Comparison of ENCODE assay signal across 9 cellular contexts in the genomic region with DNA sequence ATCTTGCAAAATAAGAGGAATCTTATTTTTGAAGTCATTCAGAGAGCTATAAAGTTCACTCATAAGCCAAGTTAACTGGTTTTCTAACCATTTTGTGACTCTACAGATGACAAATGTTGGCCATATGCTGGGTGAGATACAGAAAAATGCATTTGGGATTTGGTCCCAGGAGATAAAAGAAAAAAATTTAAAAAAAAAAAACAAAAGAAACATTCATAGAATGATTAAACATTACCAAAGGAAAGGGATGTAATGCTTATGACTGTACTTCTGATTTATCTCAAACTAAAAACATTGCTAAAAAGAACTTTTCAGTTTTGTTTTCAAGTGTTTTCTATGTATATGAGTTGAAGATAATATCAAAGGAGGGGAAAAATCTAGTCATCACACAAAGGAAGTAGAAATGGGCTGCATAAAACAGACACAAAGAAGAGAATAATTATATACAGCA. TPM values are rescaled to one million over a fixed set of nuclear protein-coding genes. Genes with fewer than 3 reads are reported as not detected.
A peak's percentile ranks its signal among the peaks of the same experiment; 100 is the strongest.
DNase-seq lines count a peak whose midpoint lies in the region; ATAC-seq, FAIRE-seq and TF ChIP-seq lines count a peak whose summit lies in the region.
"Had no signal": no experiment of that assay in that cellular context is flagged by ENCODE, and none has a peak within 500 bp of the region (broad histone marks: within the 10 kb centered on the region; RNA-seq: fewer than 3 reads in every experiment).

No MANE protein-coding gene starts in this region.

- peak overlapping the region in 7 of 8 donors; percentile 8 to 79 (median 59) for H3K4me3 Mint-ChIP-seq in CD4-positive, alpha-beta memory T cell
- H3K4me3 Mint-ChIP-seq in H9, result no peak overlapping the region

- no peak overlapping the region for H2AK5ac ChIP-seq in H9 (ENCODE audit: insufficient read length, low read length)

- no peak overlapping the region for H2BK120ac ChIP-seq in H9 (ENCODE audit: low read depth, low read length, poor library complexity, severe bottlenecking)

- no peaks in the 10 kb centered on the region for H3K79me1 ChIP-seq in H9 (ENCODE audit: insufficient read depth, low read depth, low read length, poor library complexity, severe bottlenecking)

- peak; percentile 32 for ATAC-seq in GM19043 (IDR thresholded peaks at IDR 0.05; ENCODE audit: low read depth, unreplicated experiment)
- ATAC-seq in HG03432 (IDR thresholded peaks at IDR 0.05; ENCODE audit: unreplicated experiment), result peak; percentile 62
- peak; percentile 68 for ATAC-seq in GM12878

- no peaks in the 10 kb centered on the region for H4K20me1 ChIP-seq in GM12878 (ENCODE audit: control insufficient read depth, insufficient read depth)
- H4K20me1 ChIP-seq in H9 (ENCODE audit: control insufficient read depth, insufficient read depth, insufficient read length), result no peaks in the 10 kb centered on the region
- H4K20me1 ChIP-seq in hepatocyte (ENCODE audit: insufficient read depth, poor library complexity, severe bottlenecking), result no peaks in the 10 kb centered on the region

- TF ChIP-seq EP300 in GM12878 (IDR thresholded peaks at IDR 0.05; ENCODE audit: borderline replicate concordance in 1 of 2, control insufficient read depth in 1 of 2, low read depth in 2 of 2, low read length in 2 of 2), result no peak

- no peak for TF ChIP-seq POLR2A in GM12878 (IDR thresholded peaks at IDR 0.05; ENCODE audit: low read depth, low read length)
- TF ChIP-seq POLR2A in breast epithelium (IDR thresholded peaks at IDR 0.05), result no peak

- no peak overlapping the region for H3K18ac ChIP-seq in H9 (ENCODE audit: insufficient read length, low read depth, low read length)

- H3K4me2 ChIP-seq in GM12878 (ENCODE audit: control insufficient read depth, insufficient read depth) (peak overlapping the region; percentile 80), H9 (ENCODE audit: insufficient read depth, insufficient read length, low read length) (no peak overlapping the region), hepatocyte (no peak overlapping the region)

- no peak overlapping the region for H3K27ac ChIP-seq in CD4-positive, alpha-beta memory T cell (ENCODE audit: low read depth, low read length)
- H3K27ac ChIP-seq in GM12878 (ENCODE audit: control insufficient read depth, insufficient read depth), result peak overlapping the region; percentile 80
- no peak overlapping the region for H3K27ac ChIP-seq in H9 (ENCODE audit: insufficient read length, low read depth, low read length)
- H3K27ac ChIP-seq in breast epithelium, result no peak overlapping the region
- H3K27ac ChIP-seq in hepatocyte, result no peak overlapping the region

- no peaks in the 10 kb centered on the region for H3K9me2 ChIP-seq in hepatocyte (replicated peaks; ENCODE audit: insufficient read depth)

- POLR2A ChIA-PET in CD4-positive, alpha-beta memory T cell (lab: Charles Lee; ENCODE audit: partially characterized antibody), result interaction anchor here (0.6 to 1.1 kb wide), 5 partner anchors 8 to 78 kb away, joined by 3 to 8 read pairs (median 3); no protein-coding TSS in a partner anchor
- POLR2A ChIA-PET in GM12878 (lab: Charles Lee), result interaction anchor here (0.6 to 4.3 kb wide), 14 partner anchors 11 to 227 kb away, joined by 3 to 17 read pairs (median 4); no protein-coding TSS in a partner anchor

- CTCF ChIA-PET in CD4-positive, alpha-beta memory T cell (lab: Charles Lee; ENCODE audit: partially characterized antibody), result interaction anchor here (0.7 to 1.2 kb wide), 4 partner anchors 22 to 732 kb away, joined by 3 to 5 read pairs (median 3); no protein-coding TSS in a partner anchor
- CTCF ChIA-PET in GM12878 (lab: Yijun Ruan, JAX), result interaction anchor here (0.6 to 3.9 kb wide), 11 partner anchors 23 to 678 kb away, joined by 3 to 19 read pairs (median 3); no protein-coding TSS in a partner anchor

- H2AFZ ChIP-seq in GM12878 (ENCODE audit: control insufficient read depth, low read depth, low read length) (no peak overlapping the region), H9 (ENCODE audit: low read length) (no peak overlapping the region), hepatocyte (no peak overlapping the region)

- RAD21 ChIA-PET in GM12878 (lab: Charles Lee; ENCODE audit: unreplicated experiment), result interaction anchor here (0.7 to 9.2 kb wide), 16 partner anchors 10 to 356 kb away, joined by 3 to 101 read pairs (median 6); no protein-coding TSS in a partner anchor

- H3K4me3 ChIP-seq in CD4-positive, alpha-beta memory T cell (ENCODE audit: low read length in 2 of 2), result no peak overlapping the region
- peak overlapping the region; percentile 26; the same call in 1 of the 2 replicates for H3K4me3 ChIP-seq in GM12878
- H3K4me3 ChIP-seq in breast epithelium, result no peak overlapping the region
- no peak overlapping the region for H3K4me3 ChIP-seq in hepatocyte

- H3K4ac ChIP-seq in H9 (ENCODE audit: low read depth, low read length), result no peak overlapping the region

- H4K91ac ChIP-seq in H9 (ENCODE audit: insufficient read length, low read depth, low read length), result no peak overlapping the region

- no peaks in the 10 kb centered on the region for H3K27me3 ChIP-seq in CD4-positive, alpha-beta memory T cell (ENCODE audit: insufficient read depth, low read length)
- H3K27me3 ChIP-seq in GM12878 (replicated peaks in 1 of 2; ENCODE audit: control insufficient read depth in 2 of 2, insufficient read depth in 2 of 2, low read length in 1 of 2), result no peaks in the 10 kb centered on the region
- H3K27me3 ChIP-seq in H9 (ENCODE audit: insufficient read depth, low read length), result no peaks in the 10 kb centered on the region
- no peaks in the 10 kb centered on the region for H3K27me3 ChIP-seq in breast epithelium
- no peaks in the 10 kb centered on the region for H3K27me3 ChIP-seq in hepatocyte

- no peaks in the 10 kb centered on the region for H3K9me3 ChIP-seq in CD4-positive, alpha-beta memory T cell (ENCODE audit: control insufficient read depth in 1 of 2, low read length in 2 of 2)
- H3K9me3 ChIP-seq in GM12878 (replicated peaks; ENCODE audit: control insufficient read depth, insufficient read depth, low read length) (peaks cover 2% of the 10 kb centered on the region), H9 (ENCODE audit: control insufficient read depth, low read depth, low read length) (no peaks in the 10 kb centered on the region), breast epithelium (no peaks in the 10 kb centered on the region), hepatocyte (ENCODE audit: low read depth) (no peaks in the 10 kb centered on the region)

- H3K4me1 ChIP-seq in CD4-positive, alpha-beta memory T cell (ENCODE audit: insufficient read depth, low read length), result peaks cover 44% of the 10 kb centered on the region
- H3K4me1 ChIP-seq in GM12878 (ENCODE audit: control insufficient read depth, insufficient read depth, low read length), result peaks cover 46% of the 10 kb centered on the region
- no peaks in the 10 kb centered on the region for H3K4me1 ChIP-seq in H9 (ENCODE audit: insufficient read depth, low read length)
- H3K4me1 ChIP-seq in breast epithelium, result no peaks in the 10 kb centered on the region
- peaks cover 36% of the 10 kb centered on the region for H3K4me1 ChIP-seq in hepatocyte (ENCODE audit: insufficient read depth)

- H3K14ac ChIP-seq in H9 (ENCODE audit: insufficient read depth, low read length), result no peak overlapping the region

- no peak overlapping the region for H2BK15ac ChIP-seq in H9 (ENCODE audit: low read depth, low read length)

- no peak for TF ChIP-seq CTCF in GM12878 (IDR thresholded peaks at IDR 0.05 in 2 of 3, conservative IDR thresholded peaks at IDR 0.05 in 1 of 3; ENCODE audit: control insufficient read depth in 2 of 3, extremely low read depth in 1 of 3, insufficient read depth in 1 of 3, low read depth in 3 of 3, low read length in 3 of 3)
- no peak for TF ChIP-seq CTCF in H9 (conservative IDR thresholded peaks at IDR 0.05)
- no peak for TF ChIP-seq CTCF in breast epithelium (IDR thresholded peaks at IDR 0.05)
- TF ChIP-seq CTCF in hepatocyte (IDR thresholded peaks at IDR 0.05; ENCODE audit: poor library complexity), result no peak

- H3K36me3 ChIP-seq in CD4-positive, alpha-beta memory T cell (ENCODE audit: insufficient read depth, low read length), result peaks cover 24% of the 10 kb centered on the region
- peaks cover 12 to 35% of the 10 kb centered on the region in 2 experiments for H3K36me3 ChIP-seq in GM12878 (ENCODE audit: control insufficient read depth in 2 of 2, insufficient read depth in 2 of 2, low read length in 1 of 2)
- peaks cover under 1% of the 10 kb centered on the region for H3K36me3 ChIP-seq in breast epithelium
- H3K36me3 ChIP-seq in hepatocyte (replicated peaks; ENCODE audit: insufficient read depth, low read depth), result peaks cover under 1% of the 10 kb centered on the region

- no peak overlapping the region for H3K23ac ChIP-seq in H9 (ENCODE audit: insufficient read length, low read depth, low read length)

- H3K79me2 ChIP-seq in GM12878 (ENCODE audit: control insufficient read depth, insufficient read depth, low read length), result peaks cover 20% of the 10 kb centered on the region
- H3K79me2 ChIP-seq in H9 (ENCODE audit: insufficient read depth, low read length), result no peaks in the 10 kb centered on the region
- H3K79me2 ChIP-seq in hepatocyte, result peaks cover 28% of the 10 kb centered on the region

- no peak for TF ChIP-seq RAD21 in GM12878 (IDR thresholded peaks at IDR 0.05; ENCODE audit: insufficient read depth, low read depth, low read length)

- peak in 3 of 5 donors; percentile 19 to 25 (median 21) for DNase-seq in CD4-positive, alpha-beta memory T cell
- DNase-seq in GM12878 (ENCODE audit: low read depth, low spot score), result no peak
- no peak for DNase-seq in H9
- DNase-seq in OCI-M2 (lab: John Stamatoyannopoulos, UW; ENCODE audit: unreplicated experiment), result no peak
- no peak for DNase-seq in breast epithelium (ENCODE audit: low spot score in 2 of 2)
- DNase-seq in hepatocyte (ENCODE audit: low spot score), result no peak
- DNase-seq: kidney had no signal

- H3T11ph ChIP-seq in H9 (ENCODE audit: low read length), result no peak overlapping the region

- no TSS peak for BruUV-seq in GM12878 (replicated peaks; lab: Mats Ljungman, UMichigan)

- H4K5ac ChIP-seq in H9 (ENCODE audit: insufficient read length, low read depth, low read length), result no peak overlapping the region

- H3K9ac ChIP-seq in GM12878 (ENCODE audit: control insufficient read depth, insufficient read depth, low read length), result peak overlapping the region; percentile 37
- H3K9ac ChIP-seq in H9 (ENCODE audit: extremely low read depth, insufficient read length, low read length), result no peak overlapping the region

- no peak overlapping the region for H4K8ac ChIP-seq in H9 (replicated peaks; ENCODE audit: insufficient read length, low read depth, low read length)

- no peak overlapping the region for H3K56ac ChIP-seq in H9 (ENCODE audit: insufficient read length, low read depth, low read length)

- H2BK20ac ChIP-seq in H9 (ENCODE audit: low read depth, low read length, poor library complexity, severe bottlenecking), result no peak overlapping the region

- H3K27ac Mint-ChIP-seq in CD4-positive, alpha-beta memory T cell, result peak overlapping the region; percentile 24 to 86 (median 55)
- H3K27ac Mint-ChIP-seq in H9, result peak overlapping the region in 1 of 3 experiments; percentile 37; a peak in 1 of 7 replicates

- SMC1A ChIA-PET in GM12878 (lab: Charles Lee; ENCODE audit: uncharacterized antibody, unreplicated experiment), result interaction anchor here (0.6 to 19.8 kb wide), 15 partner anchors 10 to 227 kb away, joined by 3 to 495 read pairs (median 5); no protein-coding TSS in a partner anchor

- no peaks in the 10 kb centered on the region for H3K23me2 ChIP-seq in H9 (ENCODE audit: insufficient read length, low read depth, low read length, poor library complexity, severe bottlenecking)

- no peak overlapping the region for H2BK5ac ChIP-seq in H9 (ENCODE audit: insufficient read length, low read length)

- peaks cover 22 to 52% (median 30%) of the 10 kb centered on the region in 4 donors for H3K4me1 Mint-ChIP-seq in CD4-positive, alpha-beta memory T cell
- no peaks in the 10 kb centered on the region for H3K4me1 Mint-ChIP-seq in H9

- H3K36me3 Mint-ChIP-seq in CD4-positive, alpha-beta memory T cell, result peaks cover 30 to 62% of the 10 kb centered on the region in 2 donors
- peaks cover 31 to 70% (median 53%) of the 10 kb centered on the region in 3 experiments; a peak in 6 of 7 replicates for H3K36me3 Mint-ChIP-seq in H9 (ENCODE audit: insufficient read depth in 1 of 3, low read depth in 3 of 3)

- no peak overlapping the region for H2BK12ac ChIP-seq in H9 (ENCODE audit: insufficient read length, low read depth, low read length)

- in situ Hi-C loops in GM12878 (cut with MboI), result no loop called here

- peaks cover 0 to 3% (median 0%) of the 10 kb centered on the region in 8 donors for H3K9me3 Mint-ChIP-seq in CD4-positive, alpha-beta memory T cell
- H3K9me3 Mint-ChIP-seq in H9, result no peaks in the 10 kb centered on the region

- H3K27me3 Mint-ChIP-seq in CD4-positive, alpha-beta memory T cell, result no peaks in the 10 kb centered on the region
- no peaks in the 10 kb centered on the region for H3K27me3 Mint-ChIP-seq in H9 (ENCODE audit: low read depth)

- intact Hi-C loops in CD4-positive, alpha-beta memory T cell (cut with micrococcal nuclease), result loop anchor here (2.0 kb wide), 1 partner anchor 42 kb away; no protein-coding TSS in a partner anchor
- intact Hi-C loops in GM12878 (cut with micrococcal nuclease; ENCODE audit: unreplicated experiment), result loop anchor here (1.0 to 2.0 kb wide), 2 partner anchors 112 to 226 kb away; no protein-coding TSS in a partner anchor
- intact Hi-C loops in breast epithelium (cut with DNase I; ENCODE audit: low total_unique reads), result no loop called here

- FAIRE-seq in GM12878 (lab: Jason Lieb, UNC), result no peak
- FAIRE-seq: kidney had no signal

RNA-seq across cellular contexts. Expression of gene PELI1, which starts 43.1 kb away (rescaled TPM):
- total RNA-seq in CD4-positive, alpha-beta memory T cell, result 10 to 100 TPM; 36.7 to 40.5 TPM
- polyA plus RNA-seq in CD4-positive, alpha-beta memory T cell, result 10 to 100 TPM; 11.3 to 15.4 TPM
- total RNA-seq in GM12878 (2013; cell fraction: nucleolus; rRNA removed), result 104 and 128 TPM in 2 replicates
- total RNA-seq in GM12878 (2014; rRNA removed), result 40.7 and 46.1 TPM in 2 replicates
- 32.9 and 33.9 TPM in 2 replicates for total RNA-seq in GM12878 (2014; rRNA removed; fragmentation: Illumina TruSeq; extraction: Trizol)
- total RNA-seq in GM12878 (2021), result 54.6 and 55.4 TPM in 2 replicates
- 19.2 TPM for polyA plus RNA-seq in GM12878 (2011; ENCODE audit: low read depth)
- polyA plus RNA-seq in GM12878 (2011; rRNA removed), result 92.0 and 137 TPM in 2 replicates
- polyA plus RNA-seq in GM12878 (2011; cell fraction: cytosol; rRNA removed), result 36.5 and 40.9 TPM in 2 replicates
- polyA plus RNA-seq in GM12878 (2011; cell fraction: nucleus; rRNA removed), result 48.4 and 49.6 TPM in 2 replicates
- 24.6 and 25.7 TPM in 2 replicates for polyA plus RNA-seq in GM12878 (2012)
- polyA plus RNA-seq in GM12878 (2014; fragmentation: Illumina TruSeq; extraction: Trizol), result 38.9 and 47.6 TPM in 2 replicates
- polyA plus RNA-seq in GM12878 (2014; fragmentation: Nextera tagmentation; extraction: Ambion mirVana), result 10 to 100 TPM; 12.1 to 13.2 TPM
- polyA plus RNA-seq in GM12878 (2014; rRNA removed), result 35.0 and 36.7 TPM in 2 replicates
- 10 to 100 TPM; 43.9 to 45.3 TPM for polyA plus RNA-seq in GM12878 (2016; fragmentation: Nextera tagmentation; extraction: Ambion mirVana)
- polyA minus RNA-seq in GM12878 (2011; rRNA and poly(A)+ RNA removed), result 60.6 and 77.2 TPM in 2 replicates
- 25.8 and 30.8 TPM in 2 replicates for polyA minus RNA-seq in GM12878 (2011; cell fraction: cytosol; rRNA and poly(A)+ RNA removed)
- polyA minus RNA-seq in GM12878 (2011; cell fraction: nucleus; rRNA and poly(A)+ RNA removed), result 71.6 and 122 TPM in 2 replicates
- 61.0 and 65.1 TPM in 2 replicates for total RNA-seq in H9 (2021)
- 10 to 100 TPM; 31.8 to 51.7 (median 40.6) TPM for total RNA-seq in breast epithelium
- 60.0 and 62.9 TPM in 2 replicates for total RNA-seq in hepatocyte
- 30.5 and 32.6 TPM in 2 replicates for polyA plus RNA-seq in hepatocyte

Comparison
In these comparisons a context has a peak if more than half of its experiments do, and no peak if none do; other contexts are left out.
1. DNase-seq: peak in CD4-positive, alpha-beta memory T cell (3 of 5); none in GM12878 (single experiment), H9 (single experiment), OCI-M2 (single experiment), breast epithelium (0 of 2) and hepatocyte (single experiment).
2. H3K4me3 Mint-ChIP-seq: peak in CD4-positive, alpha-beta memory T cell (7 of 8); none in H9 (0 of 2).
3. Peak in every context shown above with its lines, with median percentiles within 50 percentile points of each other: ATAC-seq.